Comparison of ENCODE assay signal across 1 cellular context in the genomic region with DNA sequence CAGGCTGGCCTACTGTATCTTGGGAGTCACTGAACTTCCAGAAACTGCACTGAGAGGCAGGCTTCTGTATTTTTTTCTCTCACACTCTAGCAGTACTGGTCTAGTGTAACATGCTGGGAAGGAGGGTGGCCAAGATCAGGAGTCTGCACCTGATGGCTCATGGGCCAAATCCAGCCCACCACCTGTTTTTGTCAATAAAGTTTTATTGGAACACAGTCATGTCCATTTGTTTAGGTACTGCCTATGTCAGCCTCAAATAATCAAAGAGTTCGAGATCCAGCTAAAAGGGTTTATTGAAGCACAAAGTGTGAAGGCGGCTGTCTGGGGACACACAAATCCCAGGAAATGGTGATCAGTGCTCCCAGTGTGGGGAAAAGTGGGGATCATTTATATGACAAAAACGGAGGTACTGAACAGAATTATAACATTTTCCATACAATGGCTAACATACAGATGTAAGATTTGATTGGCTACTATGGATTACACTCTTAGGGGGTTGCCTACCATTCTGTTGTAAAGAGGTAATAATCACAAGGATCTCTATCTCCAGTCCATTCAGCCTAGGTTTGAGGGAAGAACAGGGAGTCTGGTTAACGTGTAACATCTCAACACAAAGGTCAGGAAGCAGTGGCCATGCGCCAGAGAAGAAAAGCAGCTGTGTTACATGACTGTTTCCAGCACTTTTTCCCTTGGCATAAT.
TF ChIP-seq lines count a peak whose summit lies in the region.

No MANE protein-coding gene starts in this region.

TF ChIP-seq in HepG2, 621 proteins besides CTCF, POLR2A, EP300 and RAD21 (continued from another document and continues in another):
- TF ChIP-seq KIAA2018 (CRISPR knock-in tag; IDR thresholded peaks at IDR 0.05; ENCODE audit: borderline replicate concordance) = no peak
- TF ChIP-seq ZMYM4 (CRISPR knock-in tag; IDR thresholded peaks at IDR 0.05) = peak; percentile 31; the same call in 1 of the 2 replicates
- no peak for TF ChIP-seq ZNF430 (CRISPR knock-in tag; IDR thresholded peaks at IDR 0.05)
- no peak for TF ChIP-seq ARNT (IDR thresholded peaks at IDR 0.05)
- TF ChIP-seq, protein P1, sequence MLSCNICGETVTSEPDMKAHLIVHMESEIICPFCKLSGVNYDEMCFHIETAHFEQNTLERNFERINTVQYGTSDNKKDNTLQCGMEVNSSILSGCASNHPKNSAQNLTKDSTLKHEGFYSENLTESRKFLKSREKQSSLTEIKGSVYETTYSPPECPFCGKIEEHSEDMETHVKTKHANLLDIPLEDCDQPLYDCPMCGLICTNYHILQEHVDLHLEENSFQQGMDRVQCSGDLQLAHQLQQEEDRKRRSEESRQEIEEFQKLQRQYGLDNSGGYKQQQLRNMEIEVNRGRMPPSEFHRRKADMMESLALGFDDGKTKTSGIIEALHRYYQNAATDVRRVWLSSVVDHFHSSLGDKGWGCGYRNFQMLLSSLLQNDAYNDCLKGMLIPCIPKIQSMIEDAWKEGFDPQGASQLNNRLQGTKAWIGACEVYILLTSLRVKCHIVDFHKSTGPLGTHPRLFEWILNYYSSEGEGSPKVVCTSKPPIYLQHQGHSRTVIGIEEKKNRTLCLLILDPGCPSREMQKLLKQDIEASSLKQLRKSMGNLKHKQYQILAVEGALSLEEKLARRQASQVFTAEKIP (CRISPR knock-in tag; IDR thresholded peaks at IDR 0.05; ENCODE audit: borderline replicate concordance) = no peak
- no peak for TF ChIP-seq ARNT2 (CRISPR knock-in tag; IDR thresholded peaks at IDR 0.05; ENCODE audit: low read depth)
- TF ChIP-seq ZFP41 (CRISPR knock-in tag; IDR thresholded peaks at IDR 0.05; ENCODE audit: borderline replicate concordance) = no peak
- peak; percentile 19; the same call in 1 of the 2 replicates for TF ChIP-seq REPIN1 (CRISPR knock-in tag; IDR thresholded peaks at IDR 0.05; ENCODE audit: borderline replicate concordance, low read depth)
- TF ChIP-seq, protein P2, sequence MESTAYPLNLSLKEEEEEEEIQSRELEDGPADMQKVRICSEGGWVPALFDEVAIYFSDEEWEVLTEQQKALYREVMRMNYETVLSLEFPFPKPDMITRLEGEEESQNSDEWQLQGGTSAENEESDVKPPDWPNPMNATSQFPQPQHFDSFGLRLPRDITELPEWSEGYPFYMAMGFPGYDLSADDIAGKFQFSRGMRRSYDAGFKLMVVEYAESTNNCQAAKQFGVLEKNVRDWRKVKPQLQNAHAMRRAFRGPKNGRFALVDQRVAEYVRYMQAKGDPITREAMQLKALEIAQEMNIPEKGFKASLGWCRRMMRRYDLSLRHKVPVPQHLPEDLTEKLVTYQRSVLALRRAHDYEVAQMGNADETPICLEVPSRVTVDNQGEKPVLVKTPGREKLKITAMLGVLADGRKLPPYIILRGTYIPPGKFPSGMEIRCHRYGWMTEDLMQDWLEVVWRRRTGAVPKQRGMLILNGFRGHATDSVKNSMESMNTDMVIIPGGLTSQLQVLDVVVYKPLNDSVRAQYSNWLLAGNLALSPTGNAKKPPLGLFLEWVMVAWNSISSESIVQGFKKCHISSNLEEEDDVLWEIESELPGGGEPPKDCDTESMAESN (CRISPR knock-in tag; conservative IDR thresholded peaks at IDR 0.05) = no peak
- TF ChIP-seq, protein P3, sequence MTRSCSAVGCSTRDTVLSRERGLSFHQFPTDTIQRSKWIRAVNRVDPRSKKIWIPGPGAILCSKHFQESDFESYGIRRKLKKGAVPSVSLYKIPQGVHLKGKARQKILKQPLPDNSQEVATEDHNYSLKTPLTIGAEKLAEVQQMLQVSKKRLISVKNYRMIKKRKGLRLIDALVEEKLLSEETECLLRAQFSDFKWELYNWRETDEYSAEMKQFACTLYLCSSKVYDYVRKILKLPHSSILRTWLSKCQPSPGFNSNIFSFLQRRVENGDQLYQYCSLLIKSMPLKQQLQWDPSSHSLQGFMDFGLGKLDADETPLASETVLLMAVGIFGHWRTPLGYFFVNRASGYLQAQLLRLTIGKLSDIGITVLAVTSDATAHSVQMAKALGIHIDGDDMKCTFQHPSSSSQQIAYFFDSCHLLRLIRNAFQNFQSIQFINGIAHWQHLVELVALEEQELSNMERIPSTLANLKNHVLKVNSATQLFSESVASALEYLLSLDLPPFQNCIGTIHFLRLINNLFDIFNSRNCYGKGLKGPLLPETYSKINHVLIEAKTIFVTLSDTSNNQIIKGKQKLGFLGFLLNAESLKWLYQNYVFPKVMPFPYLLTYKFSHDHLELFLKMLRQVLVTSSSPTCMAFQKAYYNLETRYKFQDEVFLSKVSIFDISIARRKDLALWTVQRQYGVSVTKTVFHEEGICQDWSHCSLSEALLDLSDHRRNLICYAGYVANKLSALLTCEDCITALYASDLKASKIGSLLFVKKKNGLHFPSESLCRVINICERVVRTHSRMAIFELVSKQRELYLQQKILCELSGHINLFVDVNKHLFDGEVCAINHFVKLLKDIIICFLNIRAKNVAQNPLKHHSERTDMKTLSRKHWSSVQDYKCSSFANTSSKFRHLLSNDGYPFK (CRISPR knock-in tag; IDR thresholded peaks at IDR 0.05; ENCODE audit: borderline replicate concordance) = no peak
- TF ChIP-seq ZNF205 (CRISPR knock-in tag; IDR thresholded peaks at IDR 0.05) = 0 out of 2 replicates have a peak, but pooled peaks have one; percentile 25
- peak; percentile 51; the same call in 1 of the 2 replicates for TF ChIP-seq MLX (CRISPR knock-in tag; IDR thresholded peaks at IDR 0.05)
- no peak for TF ChIP-seq ZFP37 (CRISPR knock-in tag; IDR thresholded peaks at IDR 0.05; ENCODE audit: borderline replicate concordance)
- no peak for TF ChIP-seq ZNF879 (CRISPR knock-in tag; IDR thresholded peaks at IDR 0.05)
- TF ChIP-seq ZNF296 (CRISPR knock-in tag; conservative IDR thresholded peaks at IDR 0.05) = no peak
- TF ChIP-seq ZNF800 (CRISPR knock-in tag; IDR thresholded peaks at IDR 0.05) = 0 out of 2 replicates have a peak, but pooled peaks have one; percentile 27
- TF ChIP-seq SSRP1 (CRISPR knock-in tag; IDR thresholded peaks at IDR 0.05) = 0 out of 2 replicates have a peak, but pooled peaks have one; percentile 21
- peak; percentile 44; the same call in 1 of the 2 replicates for TF ChIP-seq ARID4A (CRISPR knock-in tag; IDR thresholded peaks at IDR 0.05; ENCODE audit: borderline replicate concordance)
- TF ChIP-seq ZKSCAN5 (CRISPR knock-in tag; IDR thresholded peaks at IDR 0.05) = no peak
- 0 out of 2 replicates have a peak, but pooled peaks have one; percentile 70 for TF ChIP-seq TFAP4 (IDR thresholded peaks at IDR 0.05; ENCODE audit: borderline replicate concordance, low read depth)
- TF ChIP-seq NONO (IDR thresholded peaks at IDR 0.05) = no peak
- no peak for TF ChIP-seq NONO (CRISPR knock-in tag; conservative IDR thresholded peaks at IDR 0.05)
- TF ChIP-seq PAX8 (CRISPR knock-in tag; IDR thresholded peaks at IDR 0.05; ENCODE audit: borderline replicate concordance) = no peak
- no peak for TF ChIP-seq HOXA7 (CRISPR knock-in tag; IDR thresholded peaks at IDR 0.05)
- no peak for TF ChIP-seq U2AF1 (optimal IDR thresholded peaks at IDR 0.05; ENCODE audit: low read depth, low read length)
- no peak for TF ChIP-seq ATF3 (CRISPR knock-in tag; IDR thresholded peaks at IDR 0.05)
- TF ChIP-seq ASH2L (IDR thresholded peaks at IDR 0.05; ENCODE audit: insufficient read length, low read depth, low read length) = peak; percentile 69
